Comparison of ENCODE assay signal across 1 cellular context in the genomic region with DNA sequence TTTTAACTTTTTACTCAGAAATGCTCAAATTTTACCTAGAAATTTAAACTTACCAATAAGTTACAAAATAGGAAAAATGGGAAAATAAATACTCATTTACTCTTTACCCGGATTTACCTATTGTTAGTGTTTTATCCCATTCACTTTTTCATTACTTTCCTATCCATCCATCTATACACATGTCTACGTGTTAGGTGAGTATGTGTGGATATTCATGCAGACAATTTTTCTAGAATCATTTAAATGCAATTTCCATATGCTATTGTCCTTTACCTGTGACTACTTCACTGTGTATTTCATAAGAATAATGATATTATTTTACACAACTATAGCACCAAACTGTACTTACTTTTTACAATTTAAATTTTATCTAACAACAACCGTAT.
TF ChIP-seq lines count a peak whose summit lies in the region.

No MANE protein-coding gene starts in this region.

TF ChIP-seq in K562, 482 proteins besides CTCF, POLR2A, EP300 and RAD21 (continued from another document and continues in another):
- TF ChIP-seq, protein P1, sequence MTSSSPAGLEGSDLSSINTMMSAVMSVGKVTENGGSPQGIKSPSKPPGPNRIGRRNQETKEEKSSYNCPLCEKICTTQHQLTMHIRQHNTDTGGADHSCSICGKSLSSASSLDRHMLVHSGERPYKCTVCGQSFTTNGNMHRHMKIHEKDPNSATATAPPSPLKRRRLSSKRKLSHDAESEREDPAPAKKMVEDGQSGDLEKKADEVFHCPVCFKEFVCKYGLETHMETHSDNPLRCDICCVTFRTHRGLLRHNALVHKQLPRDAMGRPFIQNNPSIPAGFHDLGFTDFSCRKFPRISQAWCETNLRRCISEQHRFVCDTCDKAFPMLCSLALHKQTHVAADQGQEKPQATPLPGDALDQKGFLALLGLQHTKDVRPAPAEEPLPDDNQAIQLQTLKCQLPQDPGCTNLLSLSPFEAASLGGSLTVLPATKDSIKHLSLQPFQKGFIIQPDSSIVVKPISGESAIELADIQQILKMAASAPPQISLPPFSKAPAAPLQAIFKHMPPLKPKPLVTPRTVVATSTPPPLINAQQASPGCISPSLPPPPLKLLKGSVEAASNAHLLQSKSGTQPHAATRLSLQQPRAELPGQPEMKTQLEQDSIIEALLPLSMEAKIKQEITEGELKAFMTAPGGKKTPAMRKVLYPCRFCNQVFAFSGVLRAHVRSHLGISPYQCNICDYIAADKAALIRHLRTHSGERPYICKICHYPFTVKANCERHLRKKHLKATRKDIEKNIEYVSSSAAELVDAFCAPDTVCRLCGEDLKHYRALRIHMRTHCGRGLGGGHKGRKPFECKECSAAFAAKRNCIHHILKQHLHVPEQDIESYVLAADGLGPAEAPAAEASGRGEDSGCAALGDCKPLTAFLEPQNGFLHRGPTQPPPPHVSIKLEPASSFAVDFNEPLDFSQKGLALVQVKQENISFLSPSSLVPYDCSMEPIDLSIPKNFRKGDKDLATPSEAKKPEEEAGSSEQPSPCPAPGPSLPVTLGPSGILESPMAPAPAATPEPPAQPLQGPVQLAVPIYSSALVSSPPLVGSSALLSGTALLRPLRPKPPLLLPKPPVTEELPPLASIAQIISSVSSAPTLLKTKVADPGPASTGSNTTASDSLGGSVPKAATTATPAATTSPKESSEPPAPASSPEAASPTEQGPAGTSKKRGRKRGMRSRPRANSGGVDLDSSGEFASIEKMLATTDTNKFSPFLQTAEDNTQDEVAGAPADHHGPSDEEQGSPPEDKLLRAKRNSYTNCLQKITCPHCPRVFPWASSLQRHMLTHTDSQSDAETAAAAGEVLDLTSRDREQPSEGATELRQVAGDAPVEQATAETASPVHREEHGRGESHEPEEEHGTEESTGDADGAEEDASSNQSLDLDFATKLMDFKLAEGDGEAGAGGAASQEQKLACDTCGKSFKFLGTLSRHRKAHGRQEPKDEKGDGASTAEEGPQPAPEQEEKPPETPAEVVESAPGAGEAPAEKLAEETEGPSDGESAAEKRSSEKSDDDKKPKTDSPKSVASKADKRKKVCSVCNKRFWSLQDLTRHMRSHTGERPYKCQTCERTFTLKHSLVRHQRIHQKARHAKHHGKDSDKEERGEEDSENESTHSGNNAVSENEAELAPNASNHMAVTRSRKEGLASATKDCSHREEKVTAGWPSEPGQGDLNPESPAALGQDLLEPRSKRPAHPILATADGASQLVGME (CRISPR knock-in tag; IDR thresholded peaks at IDR 0.05) = no peak
- TF ChIP-seq THRAP3 (IDR thresholded peaks at IDR 0.05; ENCODE audit: borderline replicate concordance) (peak; percentile 76; the same call in 1 of the 2 replicates), ZBTB8A (IDR thresholded peaks at IDR 0.05; ENCODE audit: partially characterized antibody) (peak; percentile 18), NFIC (IDR thresholded peaks at IDR 0.05) (no peak), CHD7 (IDR thresholded peaks at IDR 0.05; ENCODE audit: low read depth, low read length) (no peak), ZNF592 (IDR thresholded peaks at IDR 0.05) (peak; percentile 55), SRSF9 (IDR thresholded peaks at IDR 0.05; ENCODE audit: borderline replicate concordance, low read depth, low read length) (no peak), SAFB (IDR thresholded peaks at IDR 0.05; ENCODE audit: borderline replicate concordance, low read depth, low read length) (no peak), GABPA (tag; conservative IDR thresholded peaks at IDR 0.05; ENCODE audit: low read depth) (no peak), ZNF232 (CRISPR knock-in tag; IDR thresholded peaks at IDR 0.05) (no peak), BCLAF1 (IDR thresholded peaks at IDR 0.05; ENCODE audit: borderline replicate concordance in 1 of 2, control insufficient read depth in 1 of 2, low read depth in 2 of 2, low read length in 1 of 2) (no peak)
- TF ChIP-seq, protein P2, sequence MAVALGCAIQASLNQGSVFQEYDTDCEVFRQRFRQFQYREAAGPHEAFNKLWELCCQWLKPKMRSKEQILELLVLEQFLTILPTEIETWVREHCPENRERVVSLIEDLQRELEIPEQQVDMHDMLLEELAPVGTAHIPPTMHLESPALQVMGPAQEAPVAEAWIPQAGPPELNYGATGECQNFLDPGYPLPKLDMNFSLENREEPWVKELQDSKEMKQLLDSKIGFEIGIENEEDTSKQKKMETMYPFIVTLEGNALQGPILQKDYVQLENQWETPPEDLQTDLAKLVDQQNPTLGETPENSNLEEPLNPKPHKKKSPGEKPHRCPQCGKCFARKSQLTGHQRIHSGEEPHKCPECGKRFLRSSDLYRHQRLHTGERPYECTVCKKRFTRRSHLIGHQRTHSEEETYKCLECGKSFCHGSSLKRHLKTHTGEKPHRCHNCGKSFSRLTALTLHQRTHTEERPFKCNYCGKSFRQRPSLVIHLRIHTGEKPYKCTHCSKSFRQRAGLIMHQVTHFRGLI (CRISPR knock-in tag; IDR thresholded peaks at IDR 0.05) = no peak
